16 cellular contexts compared by ENCODE assay signal in genomic region chr3:64494530-64494929, GRCh38.
"Had no signal": no experiment of that assay in that cellular context is flagged by ENCODE, and none has a peak within 500 bp of the region (broad histone marks: within the 10 kb centered on the region; RNA-seq: fewer than 3 reads in every experiment).

No MANE protein-coding gene starts in this region.

- H3K4me3 ChIP-seq: breast epithelium, left ventricle myocardium inferior, upper lobe of left lung had no signal

- H3K27ac Mint-ChIP-seq: activated naive CD8-positive, alpha-beta T cell treated with anti-CD3 and anti-CD28 coated beads, Interleukin-2, amount 50 U/mL, for 24 hours; activated T-helper 17 cell treated with anti-CD3 and anti-CD28 coated beads, Interleukin-2, amount 50 U/mL, for 72 hours; progenitor cell of endocrine pancreas; stimulated activated naive CD8-positive, alpha-beta T cell treated with anti-CD3 and anti-CD28 coated beads, Interleukin-15, Interleukin-2, amounts not matched to agents 100 ng/mL and 50 ng/mL, for 24 hours had no signal

- DNase-seq: activated CD4-positive, alpha-beta T cell treated with anti-CD3 and anti-CD28 coated beads for 1 hour; activated CD4-positive, alpha-beta T cell treated with anti-CD3 and anti-CD28 coated beads, Interleukin-2, amount 50 U/mL, for 4 hours; activated naive CD4-positive, alpha-beta T cell treated with Interleukin-2 at 50 U/mL for 16 hours; activated naive CD8-positive, alpha-beta T cell treated with anti-CD3 and anti-CD28 coated beads, Interleukin-2, amount 50 U/mL, for 24 hours; aorta; dermis blood vessel endothelial cell; left ventricle myocardium inferior; mesendoderm; right cardiac atrium; small intestine; upper lobe of left lung had no signal

- H3K27me3 Mint-ChIP-seq: progenitor cell of endocrine pancreas had no signal

- H3K4me1 Mint-ChIP-seq: activated naive CD8-positive, alpha-beta T cell treated with anti-CD3 and anti-CD28 coated beads, Interleukin-2, amount 50 U/mL, for 24 hours; activated T-helper 17 cell treated with anti-CD3 and anti-CD28 coated beads, Interleukin-2, amount 50 U/mL, for 72 hours had no signal

- H3K9me3 Mint-ChIP-seq: activated naive CD8-positive, alpha-beta T cell treated with anti-CD3 and anti-CD28 coated beads, Interleukin-2, amount 50 U/mL, for 24 hours; activated T-helper 17 cell treated with anti-CD3 and anti-CD28 coated beads, Interleukin-2, amount 50 U/mL, for 72 hours; nephron; stimulated activated naive CD8-positive, alpha-beta T cell treated with anti-CD3 and anti-CD28 coated beads, Interleukin-15, Interleukin-2, amounts not matched to agents 100 ng/mL and 50 ng/mL, for 24 hours had no signal

- ATAC-seq: activated naive CD8-positive, alpha-beta T cell treated with anti-CD3 and anti-CD28 coated beads, Interleukin-2, amount 50 U/mL, for 24 hours; activated T-helper 17 cell treated with anti-CD3 and anti-CD28 coated beads, Interleukin-2, amount 50 U/mL, for 72 hours; right cardiac atrium had no signal

- H3K4me3 Mint-ChIP-seq: activated naive CD8-positive, alpha-beta T cell treated with anti-CD3 and anti-CD28 coated beads, Interleukin-2, amount 50 U/mL, for 24 hours; activated T-helper 17 cell treated with anti-CD3 and anti-CD28 coated beads, Interleukin-2, amount 50 U/mL, for 72 hours; nephron; stimulated activated naive CD8-positive, alpha-beta T cell treated with anti-CD3 and anti-CD28 coated beads, Interleukin-15, Interleukin-2, amounts not matched to agents 100 ng/mL and 50 ng/mL, for 24 hours had no signal
